ENCODE assay signal across 8 cellular contexts in genomic region chr6:158999669-159000403, GRCh38. TPM values are rescaled to one million over a fixed set of nuclear protein-coding genes. Genes with fewer than 3 reads are reported as not detected.
DNase-seq lines count a peak whose midpoint lies in the region; ATAC-seq and TF ChIP-seq lines count a peak whose summit lies in the region.

TSS of gene RSPH3 (minus strand) at chr6:159000202. CDS start at chr6:158999550, 652 bp downstream.

- H3K36me3 Mint-ChIP-seq in activated T-helper 2 cell treated with anti-CD3 and anti-CD28 coated beads, Interferon-gamma antibody, Interleukin-2, Interleukin-4, amounts not matched to agents 10 μg/mL and 5 μg/mL and 100 μg/mL, durations not matched to agents 14 hours and 24 hours and 36 hours (ENCODE audit: low read depth): peaks cover 5% of the 10 kb centered on the region
- H3K36me3 Mint-ChIP-seq in natural killer cell: no peaks in the 10 kb centered on the region

- peak; percentile 99 for DNase-seq in ELF-1 (ENCODE audit: low read depth, low spot score)
- DNase-seq in GOT3 (lab: John Stamatoyannopoulos, UW): peak; percentile 73
- DNase-seq in LHCN-M2 (ENCODE audit: low read depth): peak; percentile 90
- peak; percentile 93 for DNase-seq in RPMI7951 (ENCODE audit: low read depth)
- peak; percentile 87 for DNase-seq in activated T-helper 2 cell treated with anti-CD3 and anti-CD28 coated beads, Interferon-gamma antibody, Interleukin-2, Interleukin-4, amounts not matched to agents 10 μg/mL and 5 μg/mL and 100 μg/mL, durations not matched to agents 14 hours and 24 hours and 36 hours (ENCODE audit: low spot score)
- DNase-seq in fibroblast of peridontal ligament (ENCODE audit: extremely low read depth): peak; percentile 80
- peak; percentile 78 for DNase-seq in natural killer cell
- peak; percentile 70 to 89 (median 78) for DNase-seq in stimulated activated naive CD4-positive, alpha-beta T cell (lab: John Stamatoyannopoulos, UW)

- no peak for TF ChIP-seq CTCF in natural killer cell (IDR thresholded peaks at IDR 0.05)

- no peaks in the 10 kb centered on the region for H3K27me3 Mint-ChIP-seq in activated T-helper 2 cell treated with anti-CD3 and anti-CD28 coated beads, Interferon-gamma antibody, Interleukin-2, Interleukin-4, amounts not matched to agents 10 μg/mL and 5 μg/mL and 100 μg/mL, durations not matched to agents 14 hours and 24 hours and 36 hours (ENCODE audit: low read depth)
- no peaks in the 10 kb centered on the region for H3K27me3 Mint-ChIP-seq in natural killer cell (ENCODE audit: low read depth in 2 of 2)

- peak within 1 kb of the TSS; percentile 89 for H3K27ac Mint-ChIP-seq in activated T-helper 2 cell treated with anti-CD3 and anti-CD28 coated beads, Interferon-gamma antibody, Interleukin-2, Interleukin-4, amounts not matched to agents 10 μg/mL and 5 μg/mL and 100 μg/mL, durations not matched to agents 14 hours and 24 hours and 36 hours
- H3K27ac Mint-ChIP-seq in natural killer cell: peak within 1 kb of the TSS; percentile 89 to 96

- H3K9me3 Mint-ChIP-seq in activated T-helper 2 cell treated with anti-CD3 and anti-CD28 coated beads, Interferon-gamma antibody, Interleukin-2, Interleukin-4, amounts not matched to agents 10 μg/mL and 5 μg/mL and 100 μg/mL, durations not matched to agents 14 hours and 24 hours and 36 hours: no peaks in the 10 kb centered on the region
- no peaks in the 10 kb centered on the region for H3K9me3 Mint-ChIP-seq in natural killer cell

- H3K4me3 Mint-ChIP-seq in activated T-helper 2 cell treated with anti-CD3 and anti-CD28 coated beads, Interferon-gamma antibody, Interleukin-2, Interleukin-4, amounts not matched to agents 10 μg/mL and 5 μg/mL and 100 μg/mL, durations not matched to agents 14 hours and 24 hours and 36 hours (ENCODE audit: low read depth): peak within 1 kb of the TSS; percentile 96
- H3K4me3 Mint-ChIP-seq in natural killer cell: peak within 1 kb of the TSS; percentile 99

- H3K4me1 Mint-ChIP-seq in activated T-helper 2 cell treated with anti-CD3 and anti-CD28 coated beads, Interferon-gamma antibody, Interleukin-2, Interleukin-4, amounts not matched to agents 10 μg/mL and 5 μg/mL and 100 μg/mL, durations not matched to agents 14 hours and 24 hours and 36 hours (ENCODE audit: low read depth): peaks cover 49% of the 10 kb centered on the region
- peaks cover 17 to 38% of the 10 kb centered on the region in 2 donors for H3K4me1 Mint-ChIP-seq in natural killer cell

- intact Hi-C loops in activated T-helper 2 cell treated with anti-CD3 and anti-CD28 coated beads, Interferon-gamma antibody, Interleukin-2, Interleukin-4, amounts not matched to agents 10 μg/mL and 5 μg/mL and 100 μg/mL, durations not matched to agents 14 hours and 24 hours and 36 hours (cut with micrococcal nuclease): loop anchor here (1.0 to 5.0 kb wide), 3 partner anchors 8 to 353 kb away; no protein-coding TSS in a partner anchor
- intact Hi-C loops in natural killer cell (cut with micrococcal nuclease): loop anchor here (2.0 kb wide), 1 partner anchor 107 kb away; no protein-coding TSS in a partner anchor

- ATAC-seq in natural killer cell: peak; percentile 87 to 92 (median 89)

RNA-seq across cellular contexts. Expression of gene RSPH3, which starts in this region (rescaled TPM):
- total RNA-seq in LHCN-M2 (2014; rRNA removed): 4.6 and 5.1 TPM in 2 replicates
- polyA plus RNA-seq in LHCN-M2 (2012): 3.3 TPM
- total RNA-seq in RPMI7951 (2014; rRNA removed; shearing (Covaris generic)): 3.3 and 5.4 TPM in 2 replicates
- 4.9 and 5.1 TPM in 2 replicates for total RNA-seq in activated T-helper 2 cell treated with anti-CD3 and anti-CD28 coated beads, Interferon-gamma antibody, Interleukin-2, Interleukin-4, amounts not matched to agents 10 μg/mL and 5 μg/mL and 100 μg/mL, durations not matched to agents 14 hours and 24 hours and 36 hours
- total RNA-seq in natural killer cell: 1 to 10 TPM; 1.5 to 2.9 (median 2.4) TPM

Comparison
In these comparisons a context has a peak if more than half of its experiments do, and no peak if none do; other contexts are left out.
1. Peak in every context shown above with its lines: DNase-seq and ATAC-seq.